10 cellular contexts compared by ENCODE assay signal in genomic region chr2:231452799-231453508, GRCh38. TPM values are rescaled to one million over a fixed set of nuclear protein-coding genes. Genes with fewer than 3 reads are reported as not detected.
DNase-seq lines count a peak whose midpoint lies in the region; ATAC-seq, FAIRE-seq and TF ChIP-seq lines count a peak whose summit lies in the region.
"Had no signal": no experiment of that assay in that cellular context is flagged by ENCODE, and none has a peak within 500 bp of the region (broad histone marks: within the 10 kb centered on the region; RNA-seq: fewer than 3 reads in every experiment).

No MANE protein-coding gene starts in this region.

- no peaks in the 10 kb centered on the region for H3K9me3 Mint-ChIP-seq in activated CD4-positive, alpha-beta T cell treated with anti-CD3 and anti-CD28 coated beads for 36 hours (ENCODE audit: low read depth)
- H3K9me3 Mint-ChIP-seq in stimulated activated effector memory CD8-positive, alpha-beta T cell treated with anti-CD3 and anti-CD28 coated beads, Interleukin-12 subunit alpha, Interleukin-12 subunit beta, amount 100 ng/mL, for 72 hours: no peaks in the 10 kb centered on the region

- peaks cover 35% of the 10 kb centered on the region for H3K36me3 ChIP-seq in Panc1 (ENCODE audit: control insufficient read depth, insufficient read depth, low read length)

- peaks cover 31% of the 10 kb centered on the region for H3K4me1 ChIP-seq in Panc1 (ENCODE audit: control insufficient read depth, insufficient read depth, low read length)
- H3K4me1 ChIP-seq: BLaER1, tibial artery had no signal

- FAIRE-seq in GM19239 (lab: Jason Lieb, UNC): no peak

- ATAC-seq in activated CD4-positive, alpha-beta T cell treated with anti-CD3 and anti-CD28 coated beads for 36 hours: peak; percentile 26
- ATAC-seq in Panc1 (peak; percentile 69), HG02870 (IDR thresholded peaks at IDR 0.05; ENCODE audit: unreplicated experiment) (no peak), GM19395 (IDR thresholded peaks at IDR 0.05; ENCODE audit: unreplicated experiment) (no peak)
- peak; percentile 14 for ATAC-seq in stimulated activated effector memory CD8-positive, alpha-beta T cell treated with anti-CD3 and anti-CD28 coated beads, Interleukin-12 subunit alpha, Interleukin-12 subunit beta, amount 100 ng/mL, for 72 hours

- no peak for TF ChIP-seq CTCF in Panc1 (IDR thresholded peaks at IDR 0.05)

- H3K9me3 ChIP-seq in Panc1 (ENCODE audit: control insufficient read depth, insufficient read depth, low read depth, low read length): no peaks in the 10 kb centered on the region
- H3K9me3 ChIP-seq: BLaER1, tibial artery had no signal

- POLR2A ChIA-PET in activated CD4-positive, alpha-beta T cell treated with anti-CD3 and anti-CD28 coated beads for 36 hours (lab: Charles Lee): interaction anchor here (0.7 to 3.4 kb wide), 8 partner anchors 9 to 349 kb away, joined by 3 to 30 read pairs (median 6); partner anchors contain the start of gene NCL
- POLR2A ChIA-PET in Panc1 (lab: Charles Lee): interaction anchor here (0.7 to 1.3 kb wide), 2 partner anchors 11 to 28 kb away, joined by 3 to 7 read pairs; partner anchors contain the start of gene NCL

- no peak overlapping the region for H3K27ac Mint-ChIP-seq in activated CD4-positive, alpha-beta T cell treated with anti-CD3 and anti-CD28 coated beads for 36 hours
- H3K27ac Mint-ChIP-seq in stimulated activated effector memory CD8-positive, alpha-beta T cell treated with anti-CD3 and anti-CD28 coated beads, Interleukin-12 subunit alpha, Interleukin-12 subunit beta, amount 100 ng/mL, for 72 hours: peak overlapping the region; percentile 93

- no peak overlapping the region for H3K4me3 Mint-ChIP-seq in activated CD4-positive, alpha-beta T cell treated with anti-CD3 and anti-CD28 coated beads for 36 hours
- no peak overlapping the region for H3K4me3 Mint-ChIP-seq in stimulated activated effector memory CD8-positive, alpha-beta T cell treated with anti-CD3 and anti-CD28 coated beads, Interleukin-12 subunit alpha, Interleukin-12 subunit beta, amount 100 ng/mL, for 72 hours

- no TSS peak for BruUV-seq in Panc1 (replicated peaks; lab: Mats Ljungman, UMichigan)

- H3K27ac ChIP-seq in Panc1 (ENCODE audit: low read length): peak overlapping the region; percentile 44; the same call in 1 of the 2 replicates
- peak overlapping the region; percentile 20 for H3K27ac ChIP-seq in epithelial cell of prostate
- H3K27ac ChIP-seq: BLaER1 had no signal

- CTCF ChIA-PET in activated CD4-positive, alpha-beta T cell treated with anti-CD3 and anti-CD28 coated beads for 36 hours (lab: Charles Lee): interaction anchor here (1.0 to 3.0 kb wide), 8 partner anchors 8 to 226 kb away, joined by 3 to 12 read pairs (median 5); partner anchors contain the start of gene NCL
- CTCF ChIA-PET in Panc1 (lab: Charles Lee): interaction anchor here (0.5 to 1.3 kb wide), 2 partner anchors 39 to 40 kb away, joined by 7 to 9 read pairs; no protein-coding TSS in a partner anchor

- in situ Hi-C loops in Panc1 (cut with HindIII; ENCODE audit: low pct_unique_long_range_greater_than_20kb, low sequenced_read_pairs): no loop called here

- peaks cover 57% of the 10 kb centered on the region for H3K36me3 Mint-ChIP-seq in activated CD4-positive, alpha-beta T cell treated with anti-CD3 and anti-CD28 coated beads for 36 hours (ENCODE audit: low read depth)
- H3K36me3 Mint-ChIP-seq in stimulated activated effector memory CD8-positive, alpha-beta T cell treated with anti-CD3 and anti-CD28 coated beads, Interleukin-12 subunit alpha, Interleukin-12 subunit beta, amount 100 ng/mL, for 72 hours: peaks cover 81% of the 10 kb centered on the region

- H3K27me3 ChIP-seq in Panc1 (ENCODE audit: control insufficient read depth, insufficient read depth, low read length): no peaks in the 10 kb centered on the region
- H3K27me3 ChIP-seq: BLaER1, tibial artery had no signal

- H3K4me3 ChIP-seq in Panc1 (ENCODE audit: low read depth in 2 of 2, low read length in 2 of 2): no peak overlapping the region
- H3K4me3 ChIP-seq: BLaER1, tibial artery had no signal

- H3K4me1 Mint-ChIP-seq in activated CD4-positive, alpha-beta T cell treated with anti-CD3 and anti-CD28 coated beads for 36 hours: peaks cover 18% of the 10 kb centered on the region
- peaks cover 22% of the 10 kb centered on the region for H3K4me1 Mint-ChIP-seq in stimulated activated effector memory CD8-positive, alpha-beta T cell treated with anti-CD3 and anti-CD28 coated beads, Interleukin-12 subunit alpha, Interleukin-12 subunit beta, amount 100 ng/mL, for 72 hours

- DNase-seq in activated CD4-positive, alpha-beta T cell treated with anti-CD3 and anti-CD28 coated beads for 36 hours: peak; percentile 26
- no peak for DNase-seq in activated CD4-positive, alpha-beta T cell treated with anti-CD3 and anti-CD28 coated beads for 4 hours
- DNase-seq in Panc1 (ENCODE audit: low read depth, low spot score): no peak
- DNase-seq in epithelial cell of prostate (ENCODE audit: low read depth, low spot score): no peak
- DNase-seq in stimulated activated effector memory CD8-positive, alpha-beta T cell treated with anti-CD3 and anti-CD28 coated beads, Interleukin-12 subunit alpha, Interleukin-12 subunit beta, amount 100 ng/mL, for 72 hours (ENCODE audit: low spot score in 2 of 2): no peak
- DNase-seq in GM19239 (ENCODE audit: insufficient read length, low spot score): no peak

- no peaks in the 10 kb centered on the region for H3K27me3 Mint-ChIP-seq in activated CD4-positive, alpha-beta T cell treated with anti-CD3 and anti-CD28 coated beads for 36 hours

- intact Hi-C loops in activated CD4-positive, alpha-beta T cell treated with anti-CD3 and anti-CD28 coated beads for 36 hours (cut with DNase I, micrococcal nuclease): loop anchor here (1.0 to 5.0 kb wide), 5 partner anchors 43 to 349 kb away; no protein-coding TSS in a partner anchor
- intact Hi-C loops in Panc1 (cut with micrococcal nuclease; ENCODE audit: unreplicated experiment): loop anchor here (5.0 kb wide), 1 partner anchor 226 kb away; no protein-coding TSS in a partner anchor

RNA-seq across cellular contexts. Expression of gene NCL, which starts 11.3 kb away (rescaled TPM):
- total RNA-seq in activated CD4-positive, alpha-beta T cell treated with anti-CD3 and anti-CD28 coated beads for 36 hours: 1,000 to 10,000 TPM; 1,311 to 1,332 TPM
- 778 TPM for total RNA-seq in Panc1 (2021; ENCODE audit: unreplicated experiment)
- 489 TPM for polyA plus RNA-seq in Panc1 (2012; ENCODE audit: insufficient read length)

RNA-seq across cellular contexts. Expression of gene B3GNT7, which starts 57.4 kb away (rescaled TPM):
- total RNA-seq in activated CD4-positive, alpha-beta T cell treated with anti-CD3 and anti-CD28 coated beads for 36 hours: not detected
- total RNA-seq in Panc1 (2021; ENCODE audit: unreplicated experiment): 83.3 TPM
- polyA plus RNA-seq in Panc1 (2012; ENCODE audit: insufficient read length): 85.5 TPM

Comparison
In these comparisons a context has a peak if more than half of its experiments do, and no peak if none do; other contexts are left out.
1. ATAC-seq: peak in activated CD4-positive, alpha-beta T cell treated with anti-CD3 and anti-CD28 coated beads for 36 hours (single experiment), Panc1 (single experiment) and stimulated activated effector memory CD8-positive, alpha-beta T cell treated with anti-CD3 and anti-CD28 coated beads, Interleukin-12 subunit alpha, Interleukin-12 subunit beta, amount 100 ng/mL, for 72 hours (single experiment); none in HG02870 (single experiment) and GM19395 (single experiment).
2. RNA of gene B3GNT7, which starts 57.4 kb away (total RNA-seq): 83.3 TPM in Panc1 (single experiment); not detected in activated CD4-positive, alpha-beta T cell treated with anti-CD3 and anti-CD28 coated beads for 36 hours; every median in the first group is over 10 times any median in the second.